In genomic region chr2:3627500-3628100, GRCh38 we compare ENCODE assay signal across 19 cellular contexts. TPM values are rescaled to one million over a fixed set of nuclear protein-coding genes. Genes with fewer than 3 reads are reported as not detected.
DNase-seq lines count a peak whose midpoint lies in the region; FAIRE-seq and TF ChIP-seq lines count a peak whose summit lies in the region.
"Had no signal": no experiment of that assay in that cellular context is flagged by ENCODE, and none has a peak within 500 bp of the region (broad histone marks: within the 10 kb centered on the region; RNA-seq: fewer than 3 reads in every experiment).

No MANE protein-coding gene starts in this region.

- no peak for FAIRE-seq in kidney (lab: Jason Lieb, UNC)

- H3K36me3 Mint-ChIP-seq in activated CD4-positive, alpha-beta memory T cell treated with anti-CD3 and anti-CD28 coated beads for 36 hours = no peaks in the 10 kb centered on the region
- no peaks in the 10 kb centered on the region for H3K36me3 Mint-ChIP-seq in activated CD4-positive, alpha-beta memory T cell treated with anti-CD3 and anti-CD28 coated beads, Interleukin-2, amount 10 ng/mL, durations not matched to agents 7 days and 5 days (ENCODE audit: low read depth)
- H3K36me3 Mint-ChIP-seq: CD8-positive, alpha-beta memory T cell had no signal

- H3K9ac ChIP-seq in kidney (ENCODE audit: low read length in 2 of 2) = no peak overlapping the region
- H3K9ac ChIP-seq: BLaER1, KMS-11 had no signal

- no peak for TF ChIP-seq EP300 in sigmoid colon (IDR thresholded peaks at IDR 0.05)

- H3K27ac ChIP-seq in kidney (ENCODE audit: low read depth in 2 of 2, low read length in 2 of 2) = no peak overlapping the region
- H3K27ac ChIP-seq in sigmoid colon = no peak overlapping the region
- H3K27ac ChIP-seq: 22Rv1, BLaER1, KMS-11 had no signal

- no peak for TF ChIP-seq POLR2A in sigmoid colon (IDR thresholded peaks at IDR 0.05)

- no peak overlapping the region for H3K4me3 Mint-ChIP-seq in activated CD4-positive, alpha-beta memory T cell treated with anti-CD3 and anti-CD28 coated beads for 36 hours
- H3K4me3 Mint-ChIP-seq in activated CD4-positive, alpha-beta memory T cell treated with anti-CD3 and anti-CD28 coated beads, Interleukin-2, amount 10 ng/mL, durations not matched to agents 7 days and 5 days = no peak overlapping the region

- no peak for TF ChIP-seq CTCF in kidney (IDR thresholded peaks at IDR 0.05; ENCODE audit: borderline replicate concordance, extremely low read depth, insufficient read depth)
- no peak for TF ChIP-seq CTCF in sigmoid colon (IDR thresholded peaks at IDR 0.05)

- CTCF ChIA-PET in activated CD4-positive, alpha-beta memory T cell treated with anti-CD3 and anti-CD28 coated beads for 36 hours (lab: Charles Lee) = no interaction called here
- CTCF ChIA-PET in activated CD4-positive, alpha-beta memory T cell treated with anti-CD3 and anti-CD28 coated beads, Interleukin-2, amount 10 ng/mL, durations not matched to agents 7 days and 5 days (lab: Charles Lee) = no interaction called here

- no peaks in the 10 kb centered on the region for H3K27me3 ChIP-seq in sigmoid colon
- H3K27me3 ChIP-seq: BLaER1 had no signal

- H3K4me3 ChIP-seq in kidney (ENCODE audit: low read length in 2 of 2) = no peak overlapping the region
- H3K4me3 ChIP-seq in sigmoid colon = no peak overlapping the region
- H3K4me3 ChIP-seq: BLaER1 had no signal

- peaks cover 4% of the 10 kb centered on the region for H3K27me3 Mint-ChIP-seq in activated CD4-positive, alpha-beta memory T cell treated with anti-CD3 and anti-CD28 coated beads for 36 hours
- peaks cover 3% of the 10 kb centered on the region for H3K27me3 Mint-ChIP-seq in activated CD4-positive, alpha-beta memory T cell treated with anti-CD3 and anti-CD28 coated beads, Interleukin-2, amount 10 ng/mL, durations not matched to agents 7 days and 5 days

- POLR2A ChIA-PET in activated CD4-positive, alpha-beta memory T cell treated with anti-CD3 and anti-CD28 coated beads for 36 hours (lab: Charles Lee) = no interaction called here
- POLR2A ChIA-PET in activated CD4-positive, alpha-beta memory T cell treated with anti-CD3 and anti-CD28 coated beads, Interleukin-2, amount 10 ng/mL, durations not matched to agents 7 days and 5 days (lab: Charles Lee) = no interaction called here

- peaks cover 0 to 18% of the 10 kb centered on the region in 2 donors for H3K4me1 ChIP-seq in kidney (ENCODE audit: control insufficient read depth in 1 of 2, insufficient read depth in 1 of 2, low read depth in 1 of 2, low read length in 2 of 2)
- peaks cover 0 to 45% (median 3%) of the 10 kb centered on the region in 4 donors for H3K4me1 ChIP-seq in sigmoid colon
- H3K4me1 ChIP-seq: BLaER1 had no signal

- H3K4me1 Mint-ChIP-seq in activated CD4-positive, alpha-beta memory T cell treated with anti-CD3 and anti-CD28 coated beads for 36 hours (ENCODE audit: low read depth) = no peaks in the 10 kb centered on the region
- H3K4me1 Mint-ChIP-seq in activated CD4-positive, alpha-beta memory T cell treated with anti-CD3 and anti-CD28 coated beads, Interleukin-2, amount 10 ng/mL, durations not matched to agents 7 days and 5 days = no peaks in the 10 kb centered on the region
- H3K4me1 Mint-ChIP-seq: CD8-positive, alpha-beta memory T cell had no signal

- WGBS in sigmoid colon, 2 donors = 90 to 93% methylated on average over 21 of the region's 21 CpGs

- H3K27ac Mint-ChIP-seq in activated CD4-positive, alpha-beta memory T cell treated with anti-CD3 and anti-CD28 coated beads for 36 hours = no peak overlapping the region
- H3K27ac Mint-ChIP-seq in activated CD4-positive, alpha-beta memory T cell treated with anti-CD3 and anti-CD28 coated beads, Interleukin-2, amount 10 ng/mL, durations not matched to agents 7 days and 5 days = no peak overlapping the region
- H3K27ac Mint-ChIP-seq: CD8-positive, alpha-beta memory T cell had no signal

- H3K9me3 ChIP-seq in kidney (ENCODE audit: control insufficient read depth in 1 of 2, low read length in 2 of 2) = no peaks in the 10 kb centered on the region
- H3K9me3 ChIP-seq in sigmoid colon = no peaks in the 10 kb centered on the region
- H3K9me3 ChIP-seq: BLaER1 had no signal

- peak; percentile 5 for DNase-seq in activated CD4-positive, alpha-beta memory T cell treated with anti-CD3 and anti-CD28 coated beads for 36 hours
- no peak for DNase-seq in activated CD4-positive, alpha-beta memory T cell treated with anti-CD3 and anti-CD28 coated beads, Interleukin-2, amount 10 ng/mL, durations not matched to agents 7 days and 5 days
- DNase-seq in Ammon's horn (ENCODE audit: low spot score) (peak; percentile 0), kidney (peak; percentile 26), sigmoid colon (peak; percentile 45), NCI-H1092 (lab: John Stamatoyannopoulos, UW) (no peak), DMS53 (lab: John Stamatoyannopoulos, UW) (no peak)
- no peak for DNase-seq in activated CD4-positive, alpha-beta T cell treated with anti-CD3 and anti-CD28 coated beads for 48 hours
- DNase-seq: CD8-positive, alpha-beta memory T cell; GOT3; NCI-H1105; NCI-H187 treated with DMSO at 0.1 percent for 48 hours; NCI-H2171; NCI-H82 had no signal

- peaks cover 0 to 5% of the 10 kb centered on the region in 2 donors for H3K36me3 ChIP-seq in kidney (ENCODE audit: control insufficient read depth in 1 of 2, insufficient read depth in 2 of 2, low read length in 2 of 2)
- no peaks in the 10 kb centered on the region for H3K36me3 ChIP-seq in sigmoid colon
- H3K36me3 ChIP-seq: BLaER1 had no signal

- intact Hi-C loops in activated CD4-positive, alpha-beta memory T cell treated with anti-CD3 and anti-CD28 coated beads for 36 hours (cut with micrococcal nuclease) = no loop called here
- intact Hi-C loops in kidney (cut with DNase I) = no loop called here
- intact Hi-C loops in sigmoid colon (cut with DNase I) = no loop called here

- no peaks in the 10 kb centered on the region for H3K9me3 Mint-ChIP-seq in activated CD4-positive, alpha-beta memory T cell treated with anti-CD3 and anti-CD28 coated beads for 36 hours
- H3K9me3 Mint-ChIP-seq in activated CD4-positive, alpha-beta memory T cell treated with anti-CD3 and anti-CD28 coated beads, Interleukin-2, amount 10 ng/mL, durations not matched to agents 7 days and 5 days = no peaks in the 10 kb centered on the region

RNA-seq across cellular contexts. Expression of gene ALLC, which starts 30.4 kb away (rescaled TPM):
- not detected for total RNA-seq in activated CD4-positive, alpha-beta memory T cell treated with anti-CD3 and anti-CD28 coated beads for 36 hours
- total RNA-seq in activated CD4-positive, alpha-beta memory T cell treated with anti-CD3 and anti-CD28 coated beads, Interleukin-2, amount 10 ng/mL, durations not matched to agents 7 days and 5 days = not detected
- total RNA-seq in kidney (not detected), sigmoid colon (not detected)
- polyA plus RNA-seq in kidney (ENCODE audit: insufficient read depth, low read depth, low replicate concordance) (1.3 TPM), sigmoid colon (not detected)
- total RNA-seq: CD8-positive, alpha-beta memory T cell; MCF 10A; NCI-H460 had no signal
- polyA plus RNA-seq: CD8-positive, alpha-beta memory T cell had no signal

RNA-seq across cellular contexts. Expression of gene COLEC11, which starts 32.7 kb away (rescaled TPM):
- under 1 TPM in 1 of 2 experiments, not detected in 1; 0.31 TPM for total RNA-seq in activated CD4-positive, alpha-beta memory T cell treated with anti-CD3 and anti-CD28 coated beads for 36 hours
- not detected for total RNA-seq in activated CD4-positive, alpha-beta memory T cell treated with anti-CD3 and anti-CD28 coated beads, Interleukin-2, amount 10 ng/mL, durations not matched to agents 7 days and 5 days
- total RNA-seq in kidney = 7.6 TPM
- 34.6 TPM for polyA plus RNA-seq in kidney (ENCODE audit: insufficient read depth, low read depth, low replicate concordance)
- total RNA-seq in sigmoid colon = 1 to 10 TPM; 2.3 to 8.2 (median 3.1) TPM
- 1 to 10 TPM in 2 of 3 donors, under 1 TPM in 1; 0.92 to 3.0 (median 1.3) TPM for polyA plus RNA-seq in sigmoid colon
- total RNA-seq: MCF 10A had no signal
- polyA plus RNA-seq: CD8-positive, alpha-beta memory T cell had no signal

RNA-seq across cellular contexts. Expression of gene RPS7, which starts 52.5 kb away (rescaled TPM):
- total RNA-seq in activated CD4-positive, alpha-beta memory T cell treated with anti-CD3 and anti-CD28 coated beads for 36 hours = 1,000 to 10,000 TPM; 1,694 to 1,737 TPM
- 1,000 to 10,000 TPM; 1,152 to 1,168 TPM for total RNA-seq in activated CD4-positive, alpha-beta memory T cell treated with anti-CD3 and anti-CD28 coated beads, Interleukin-2, amount 10 ng/mL, durations not matched to agents 7 days and 5 days
- total RNA-seq in kidney = 992 TPM
- 1,826 TPM for polyA plus RNA-seq in kidney (ENCODE audit: insufficient read depth, low read depth, low replicate concordance)
- total RNA-seq in sigmoid colon = 1,000 to 10,000 TPM; 4,404 to 6,289 (median 5,620) TPM
- polyA plus RNA-seq in sigmoid colon = 1,000 to 10,000 TPM; 1,874 to 3,184 (median 2,304) TPM

Comparison
In these comparisons a context has a peak if more than half of its experiments do, and no peak if none do; other contexts are left out.
1. DNase-seq: peak in activated CD4-positive, alpha-beta memory T cell treated with anti-CD3 and anti-CD28 coated beads for 36 hours (single experiment), Ammon's horn (single experiment), kidney (single experiment) and sigmoid colon (single experiment); none in activated CD4-positive, alpha-beta memory T cell treated with anti-CD3 and anti-CD28 coated beads, Interleukin-2, amount 10 ng/mL, durations not matched to agents 7 days and 5 days (single experiment), NCI-H1092 (single experiment), DMS53 (single experiment) and activated CD4-positive, alpha-beta T cell treated with anti-CD3 and anti-CD28 coated beads for 48 hours (single experiment).